ENCODE assay signal across 13 cellular contexts in genomic region chr3:112847692-112848091, GRCh38. TPM values are rescaled to one million over a fixed set of nuclear protein-coding genes. Genes with fewer than 3 reads are reported as not detected.
DNase-seq lines count a peak whose midpoint lies in the region; ATAC-seq and TF ChIP-seq lines count a peak whose summit lies in the region.
"Had no signal": no experiment of that assay in that cellular context is flagged by ENCODE, and none has a peak within 500 bp of the region (broad histone marks: within the 10 kb centered on the region; RNA-seq: fewer than 3 reads in every experiment).

No MANE protein-coding gene starts in this region.

- no peak for TF ChIP-seq EP300 in stomach (IDR thresholded peaks at IDR 0.05)

- peak overlapping the region; percentile 27 for H3K4me3 Mint-ChIP-seq in activated naive CD8-positive, alpha-beta T cell treated with anti-CD3 and anti-CD28 coated beads for 36 hours

- ATAC-seq in DND-41 (ENCODE audit: insufficient read depth, low read depth) (peak; percentile 87), GM21423 (IDR thresholded peaks at IDR 0.05; ENCODE audit: unreplicated experiment) (peak; percentile 92)
- ATAC-seq: left lobe of liver, right lobe of liver had no signal

- H3K36me3 ChIP-seq in DND-41 (ENCODE audit: insufficient read depth, low read length): no peaks in the 10 kb centered on the region
- H3K36me3 ChIP-seq in KMS-11 (ENCODE audit: insufficient read depth): no peaks in the 10 kb centered on the region
- H3K36me3 ChIP-seq in stomach: no peaks in the 10 kb centered on the region
- H3K36me3 ChIP-seq: right lobe of liver had no signal

- DNase-seq in DND-41 (peak; percentile 52), H4 (ENCODE audit: low spot score) (no peak), 8988T (no peak), GM13976 (ENCODE audit: low spot score) (no peak), stomach (no peak)
- DNase-seq in activated naive CD8-positive, alpha-beta T cell treated with anti-CD3 and anti-CD28 coated beads for 36 hours: peak; percentile 31
- DNase-seq: amniotic stem cell, Calu3, right lobe of liver had no signal

- no peaks in the 10 kb centered on the region for H3K27me3 ChIP-seq in DND-41 (ENCODE audit: insufficient read depth, low read length, poor library complexity)
- no peaks in the 10 kb centered on the region for H3K27me3 ChIP-seq in KMS-11 (ENCODE audit: insufficient read depth, low read depth)
- H3K27me3 ChIP-seq in stomach: no peaks in the 10 kb centered on the region
- H3K27me3 ChIP-seq: right lobe of liver had no signal

- no peak overlapping the region for H3K4me3 ChIP-seq in DND-41 (ENCODE audit: low read depth in 1 of 2, low read length in 2 of 2)
- H3K4me3 ChIP-seq in KMS-11 (IDR thresholded peaks at IDR 0.05; ENCODE audit: insufficient read depth, low read depth, low read length): no peak overlapping the region
- H3K4me3 ChIP-seq in stomach: no peak overlapping the region
- H3K4me3 ChIP-seq: right lobe of liver had no signal

- H3K79me2 ChIP-seq in DND-41 (ENCODE audit: insufficient read depth, low read length) (no peaks in the 10 kb centered on the region), KMS-11 (ENCODE audit: insufficient read depth, low read depth) (no peaks in the 10 kb centered on the region)

- TF ChIP-seq CTCF in DND-41 (IDR thresholded peaks at IDR 0.05; ENCODE audit: borderline replicate concordance, extremely low read depth, low read length, poor library complexity, severe bottlenecking): no peak
- TF ChIP-seq CTCF in KMS-11 (conservative IDR thresholded peaks at IDR 0.05; ENCODE audit: low read depth, low read length): no peak
- TF ChIP-seq CTCF in GM13976 (IDR thresholded peaks at IDR 0.05; ENCODE audit: borderline replicate concordance, control extremely low read depth, extremely low read depth, insufficient read depth, missing control alignments): no peak
- TF ChIP-seq CTCF in stomach (IDR thresholded peaks at IDR 0.05): no peak

- no peaks in the 10 kb centered on the region for H3K27me3 Mint-ChIP-seq in activated naive CD8-positive, alpha-beta T cell treated with anti-CD3 and anti-CD28 coated beads for 36 hours

- H4K20me1 ChIP-seq in DND-41 (ENCODE audit: insufficient read depth, low read length) (no peaks in the 10 kb centered on the region), KMS-11 (ENCODE audit: insufficient read depth) (no peaks in the 10 kb centered on the region)

- no peak overlapping the region for H3K4me2 ChIP-seq in DND-41 (ENCODE audit: insufficient read depth, low read length)
- H3K4me2 ChIP-seq in KMS-11: peak overlapping the region; percentile 25

- H3K9me3 ChIP-seq in DND-41 (ENCODE audit: insufficient read depth, low read length, severe bottlenecking) (no peaks in the 10 kb centered on the region), stomach (peaks cover 0 to 25% (median 12%) of the 10 kb centered on the region in 4 donors)

- intact Hi-C loops in stomach (cut with DNase I; ENCODE audit: low total_unique reads): no loop called here

- no peak overlapping the region for H3K27ac ChIP-seq in DND-41 (ENCODE audit: low read length)
- 0 out of 2 replicates have a peak overlapping the region, but pooled peaks have one; percentile 25 for H3K27ac ChIP-seq in KMS-11
- H3K27ac ChIP-seq in stomach: no peak overlapping the region
- H3K27ac ChIP-seq: right lobe of liver had no signal

- peaks cover 26% of the 10 kb centered on the region for H3K36me3 Mint-ChIP-seq in activated naive CD8-positive, alpha-beta T cell treated with anti-CD3 and anti-CD28 coated beads for 36 hours

- H3K4me1 ChIP-seq in DND-41 (ENCODE audit: insufficient read depth, low read length): peaks cover 5% of the 10 kb centered on the region; the same call in 1 of the 2 replicates
- H3K4me1 ChIP-seq in KMS-11 (ENCODE audit: low read depth, poor library complexity, severe bottlenecking): peaks cover 18% of the 10 kb centered on the region
- H3K4me1 ChIP-seq in stomach: no peaks in the 10 kb centered on the region
- H3K4me1 ChIP-seq: right lobe of liver had no signal

- H3K9ac ChIP-seq in DND-41 (ENCODE audit: low read depth, low read length) (no peak overlapping the region), KMS-11 (no peak overlapping the region)

- H2AFZ ChIP-seq in DND-41 (ENCODE audit: low read depth, low read length): no peak overlapping the region
- no peak overlapping the region for H2AFZ ChIP-seq in KMS-11 (ENCODE audit: low read depth)

- in situ Hi-C loops in GM13976 (cut with MboI; ENCODE audit: low sequenced_read_pairs, unreplicated experiment): no loop called here

- H3K4me1 Mint-ChIP-seq in activated naive CD8-positive, alpha-beta T cell treated with anti-CD3 and anti-CD28 coated beads for 36 hours: peaks cover 24% of the 10 kb centered on the region

- H3K27ac Mint-ChIP-seq in activated naive CD8-positive, alpha-beta T cell treated with anti-CD3 and anti-CD28 coated beads for 36 hours: peak overlapping the region; percentile 80

- 72 to 87% (median 83%) methylated on average over 3 of the region's 3 CpGs for WGBS in stomach, 5 donors

- TF ChIP-seq POLR2A in stomach (IDR thresholded peaks at IDR 0.05): no peak

- H3K9me3 Mint-ChIP-seq in activated naive CD8-positive, alpha-beta T cell treated with anti-CD3 and anti-CD28 coated beads for 36 hours: peaks cover 34% of the 10 kb centered on the region

RNA-seq across cellular contexts. Expression of gene CD200R1L, which starts 1.0 kb away (rescaled TPM):
- total RNA-seq in activated naive CD8-positive, alpha-beta T cell treated with anti-CD3 and anti-CD28 coated beads for 36 hours: not detected
- total RNA-seq in H4 (2014; rRNA removed; shearing (Covaris generic)): 0.06 and 0.47 TPM in 2 replicates
- total RNA-seq in stomach: not detected
- polyA plus RNA-seq in stomach: not detected
- total RNA-seq: Calu3, left lobe of liver, right lobe of liver had no signal
- polyA plus RNA-seq: esophagus had no signal

Comparison
In these comparisons a context has a peak if more than half of its experiments do, and no peak if none do; other contexts are left out.
1. DNase-seq: peak in DND-41 (single experiment) and activated naive CD8-positive, alpha-beta T cell treated with anti-CD3 and anti-CD28 coated beads for 36 hours (single experiment); none in H4 (single experiment), 8988T (single experiment), GM13976 (single experiment) and stomach (single experiment).